In genomic region chr22:36872084-36872483, GRCh38 we compare ENCODE assay signal across 28 cellular contexts. TPM values are rescaled to one million over a fixed set of nuclear protein-coding genes. Genes with fewer than 3 reads are reported as not detected.
DNase-seq lines count a peak whose midpoint lies in the region; ATAC-seq and TF ChIP-seq lines count a peak whose summit lies in the region.
"Had no signal": no experiment of that assay in that cellular context is flagged by ENCODE, and none has a peak within 500 bp of the region (broad histone marks: within the 10 kb centered on the region; RNA-seq: fewer than 3 reads in every experiment).

No MANE protein-coding gene starts in this region.

- no peak for DNase-seq in activated CD8-positive, alpha-beta memory T cell treated with anti-CD3 and anti-CD28 coated beads, Interleukin-2, amount 10 ng/mL, durations not matched to agents 7 days and 5 days
- no peak for DNase-seq in activated CD8-positive, alpha-beta memory T cell treated with anti-CD3 and anti-CD28 coated beads, Interleukin-2, amount 50 U/mL, for 48 hours
- DNase-seq in HCT116 (ENCODE audit: low read depth, low spot score) = no peak
- no peak for DNase-seq in T-helper 17 cell
- no peak for DNase-seq in neural progenitor cell (ENCODE audit: low spot score)
- no peak for DNase-seq in C1 segment of cervical spinal cord (lab: John Stamatoyannopoulos, UW)
- DNase-seq in stimulated activated naive CD4-positive, alpha-beta T cell treated with Interleukin-2 at 50 U/mL for 16 hours (lab: John Stamatoyannopoulos, UW) = no peak
- DNase-seq: DND-41; gastrocnemius medialis; HFFc6; left cardiac atrium; NCI-H1436 treated with DMSO at 0.1 percent for 48 hours; NCI-H2107; NCI-H748 treated with DMSO at 0.1 percent for 48 hours; stimulated activated CD4-positive, alpha-beta T cell treated with anti-CD3 and anti-CD28 coated beads, Interleukin-12 subunit alpha, Interleukin-12 subunit beta, amount 100 ng/mL, for 4 hours; stimulated activated CD4-positive, alpha-beta T cell treated with anti-CD3 and anti-CD28 coated beads, Interleukin-4, amount 100 ng/mL, for 4 hours; WERI-Rb-1 had no signal

- H3K4me2 ChIP-seq in HCT116 (ENCODE audit: low read length) (peak overlapping the region; percentile 64), neural progenitor cell (no peak overlapping the region)

- H3F3A ChIP-seq in neural progenitor cell (ENCODE audit: low read depth) = no peaks in the 10 kb centered on the region

- H4K20me1 ChIP-seq in HCT116 (ENCODE audit: insufficient read depth) (no peaks in the 10 kb centered on the region), neural progenitor cell (ENCODE audit: low read depth) (no peaks in the 10 kb centered on the region)

- H3K27me3 Mint-ChIP-seq in activated CD8-positive, alpha-beta memory T cell treated with anti-CD3 and anti-CD28 coated beads, Interleukin-2, amount 10 ng/mL, durations not matched to agents 7 days and 5 days = no peaks in the 10 kb centered on the region
- H3K27me3 Mint-ChIP-seq in T-helper 17 cell (no peaks in the 10 kb centered on the region), neural progenitor cell (ENCODE audit: insufficient read depth, low read depth) (peaks cover 14% of the 10 kb centered on the region)
- H3K27me3 Mint-ChIP-seq: stimulated activated naive CD8-positive, alpha-beta T cell treated with anti-CD3 and anti-CD28 coated beads, Interleukin-15, Interleukin-2, amounts not matched to agents 100 ng/mL and 50 ng/mL, for 24 hours had no signal

- TF ChIP-seq CTCF in HCT116 (IDR thresholded peaks at IDR 0.05 in 2 of 3, conservative IDR thresholded peaks at IDR 0.05 in 1 of 3; ENCODE audit: borderline replicate concordance in 1 of 3, insufficient read depth in 1 of 3, low read depth in 2 of 3, low read length in 2 of 3) (no peak), neural progenitor cell (IDR thresholded peaks at IDR 0.05) (no peak)

- H3K9me3 Mint-ChIP-seq in activated CD8-positive, alpha-beta memory T cell treated with anti-CD3 and anti-CD28 coated beads, Interleukin-2, amount 10 ng/mL, durations not matched to agents 7 days and 5 days (ENCODE audit: low read depth) = no peaks in the 10 kb centered on the region
- peaks cover 2% of the 10 kb centered on the region for H3K9me3 Mint-ChIP-seq in neural progenitor cell
- H3K9me3 Mint-ChIP-seq: HFFc6; stimulated activated naive CD8-positive, alpha-beta T cell treated with anti-CD3 and anti-CD28 coated beads, Interleukin-15, Interleukin-2, amounts not matched to agents 100 ng/mL and 50 ng/mL, for 24 hours had no signal

- H3K4me3 ChIP-seq in HCT116 (replicated peaks in 1 of 2; ENCODE audit: low read depth in 1 of 2, low read length in 2 of 2) (no peak overlapping the region), neural progenitor cell (no peak overlapping the region)
- H3K4me3 ChIP-seq: gastrocnemius medialis, vagina had no signal

- TF ChIP-seq POLR2A in HCT116 (IDR thresholded peaks at IDR 0.05; ENCODE audit: borderline replicate concordance, extremely low read depth, insufficient read depth, insufficient read length) = no peak

- intact Hi-C loops in HCT116 (cut with micrococcal nuclease) = loop anchor here (5.0 kb wide), 1 partner anchor 105 kb away; no protein-coding TSS in a partner anchor

- no peaks in the 10 kb centered on the region for H3K27me3 ChIP-seq in HCT116 (ENCODE audit: insufficient read depth, low read length)
- H3K27me3 ChIP-seq in neural progenitor cell = no peaks in the 10 kb centered on the region
- H3K27me3 ChIP-seq: vagina had no signal

- H3K9ac ChIP-seq in HCT116 (ENCODE audit: low read length) = no peak overlapping the region
- H3K9ac ChIP-seq in neural progenitor cell = no peak overlapping the region

- H3K79me2 ChIP-seq in HCT116 (ENCODE audit: insufficient read depth, low read length) (no peaks in the 10 kb centered on the region), neural progenitor cell (ENCODE audit: low read depth) (no peaks in the 10 kb centered on the region)

- no peaks in the 10 kb centered on the region for H3K36me3 ChIP-seq in HCT116 (ENCODE audit: control insufficient read depth in 1 of 2, insufficient read depth in 2 of 2, low read length in 2 of 2)
- H3K36me3 ChIP-seq in neural progenitor cell = no peaks in the 10 kb centered on the region
- H3K36me3 ChIP-seq: gastrocnemius medialis, vagina, WERI-Rb-1 had no signal

- no peak for ATAC-seq in activated CD8-positive, alpha-beta memory T cell treated with anti-CD3 and anti-CD28 coated beads, Interleukin-2, amount 10 ng/mL, durations not matched to agents 7 days and 5 days
- ATAC-seq in HCT116 = no peak
- ATAC-seq in T-helper 17 cell = no peak
- no peak for ATAC-seq in esophagus mucosa
- ATAC-seq: gastrocnemius medialis, left cardiac atrium, sciatic nerve had no signal

- H3K9me3 ChIP-seq in HCT116 (ENCODE audit: control insufficient read depth in 1 of 2, insufficient read depth in 1 of 2, low read depth in 1 of 2, low read length in 2 of 2) (no peaks in the 10 kb centered on the region), T-helper 17 cell (ENCODE audit: control insufficient read depth, low read length, poor library complexity, severe bottlenecking) (no peaks in the 10 kb centered on the region), neural progenitor cell (ENCODE audit: low read depth) (no peaks in the 10 kb centered on the region)
- H3K9me3 ChIP-seq: gastrocnemius medialis, vagina had no signal

- no peaks in the 10 kb centered on the region for H3K9me2 ChIP-seq in HCT116 (ENCODE audit: insufficient read depth)

- no peak overlapping the region for H2AFZ ChIP-seq in HCT116 (ENCODE audit: low read depth, low read length, poor library complexity, severe bottlenecking)
- H2AFZ ChIP-seq in neural progenitor cell (replicated peaks) = no peak overlapping the region

- POLR2A ChIA-PET in HCT116 (lab: Charles Lee) = interaction anchor here (1.5 kb wide), 1 partner anchor 326 kb away, joined by 3 read pairs; no protein-coding TSS in a partner anchor

- CTCF ChIA-PET in activated CD8-positive, alpha-beta memory T cell treated with anti-CD3 and anti-CD28 coated beads, Interleukin-2, amount 10 ng/mL, durations not matched to agents 7 days and 5 days (lab: Charles Lee) = interaction anchor here (1.9 to 2.4 kb wide), 3 partner anchors 15 to 106 kb away, joined by 6 to 12 read pairs (median 8); no protein-coding TSS in a partner anchor
- CTCF ChIA-PET in HCT116 (lab: Charles Lee) = interaction anchor here (1.1 to 6.9 kb wide), 5 partner anchors 13 to 387 kb away, joined by 3 to 40 read pairs (median 8); no protein-coding TSS in a partner anchor

- H3K4me1 ChIP-seq in HCT116 (ENCODE audit: control insufficient read depth in 1 of 2, insufficient read depth in 2 of 2, low read length in 2 of 2) (peaks cover 24 to 51% of the 10 kb centered on the region in 2 experiments; a peak in 3 of 4 replicates), neural progenitor cell (no peaks in the 10 kb centered on the region)
- H3K4me1 ChIP-seq: gastrocnemius medialis had no signal

- H3K27ac ChIP-seq in HCT116 (ENCODE audit: low read depth, low read length) (no peak overlapping the region), neural progenitor cell (no peak overlapping the region)
- H3K27ac ChIP-seq: gastrocnemius medialis, vagina, WERI-Rb-1 had no signal

- RAD21 ChIA-PET in HCT116 (lab: Charles Lee; ENCODE audit: low non-redundant PET in 1 of 2, low total read pairs in 2 of 2, uncharacterized antibody in 2 of 2, unreplicated experiment in 2 of 2) = no interaction called here

- peaks cover 38% of the 10 kb centered on the region for H3K4me1 Mint-ChIP-seq in activated CD8-positive, alpha-beta memory T cell treated with anti-CD3 and anti-CD28 coated beads, Interleukin-2, amount 10 ng/mL, durations not matched to agents 7 days and 5 days
- H3K4me1 Mint-ChIP-seq in T-helper 17 cell (peaks cover 17% of the 10 kb centered on the region), neural progenitor cell (no peaks in the 10 kb centered on the region)

- no peak for TF ChIP-seq RAD21 in HCT116 (IDR thresholded peaks at IDR 0.05; ENCODE audit: low read depth)

- H3K36me3 Mint-ChIP-seq in activated CD8-positive, alpha-beta memory T cell treated with anti-CD3 and anti-CD28 coated beads, Interleukin-2, amount 10 ng/mL, durations not matched to agents 7 days and 5 days = peaks cover 63% of the 10 kb centered on the region
- H3K36me3 Mint-ChIP-seq in T-helper 17 cell (ENCODE audit: low read depth) (peaks cover 14% of the 10 kb centered on the region), neural progenitor cell (no peaks in the 10 kb centered on the region)

- BruUV-seq in HCT116 (replicated peaks; lab: Mats Ljungman, UMichigan) = no TSS peak

- H3K27ac Mint-ChIP-seq in activated CD8-positive, alpha-beta memory T cell treated with anti-CD3 and anti-CD28 coated beads, Interleukin-2, amount 10 ng/mL, durations not matched to agents 7 days and 5 days = peak overlapping the region; percentile 61
- H3K27ac Mint-ChIP-seq in T-helper 17 cell = peak overlapping the region; percentile 90
- H3K27ac Mint-ChIP-seq in neural progenitor cell = peak overlapping the region; percentile 20
- H3K27ac Mint-ChIP-seq: HFFc6 had no signal

- no peak overlapping the region for H3K4me3 Mint-ChIP-seq in activated CD8-positive, alpha-beta memory T cell treated with anti-CD3 and anti-CD28 coated beads, Interleukin-2, amount 10 ng/mL, durations not matched to agents 7 days and 5 days
- H3K4me3 Mint-ChIP-seq in T-helper 17 cell (no peak overlapping the region), neural progenitor cell (no peak overlapping the region)
- H3K4me3 Mint-ChIP-seq: HFFc6; stimulated activated naive CD8-positive, alpha-beta T cell treated with anti-CD3 and anti-CD28 coated beads, Interleukin-15, Interleukin-2, amounts not matched to agents 100 ng/mL and 50 ng/mL, for 24 hours had no signal

RNA-seq across cellular contexts. Expression of gene NCF4, which starts 11.3 kb away (rescaled TPM):
- total RNA-seq in activated CD8-positive, alpha-beta memory T cell treated with anti-CD3 and anti-CD28 coated beads, Interleukin-2, amount 10 ng/mL, durations not matched to agents 7 days and 5 days = 10 to 100 TPM; 59.7 to 77.9 TPM
- total RNA-seq in HCT116 (2021; ENCODE audit: unreplicated experiment) (0.37 TPM), T-helper 17 cell (10 to 100 TPM; 31.7 to 37.1 TPM), neural progenitor cell (ENCODE audit: low replicate concordance) (not detected in 2 replicates), esophagus mucosa (1.8 TPM)
- 0.46 and 0.86 TPM in 2 replicates for polyA plus RNA-seq in HCT116 (2012)
- total RNA-seq: astrocyte, dermis microvascular lymphatic vessel endothelial cell, HFFc6, mammary epithelial cell, RPMI7951, SK-MEL-5 had no signal

RNA-seq across cellular contexts. Expression of gene CSF2RB, which starts 41.3 kb away (rescaled TPM):
- 10 to 100 TPM in 1 of 2 experiments, 1 to 10 TPM in 1; 3.0 to 26.9 TPM for total RNA-seq in activated CD8-positive, alpha-beta memory T cell treated with anti-CD3 and anti-CD28 coated beads, Interleukin-2, amount 10 ng/mL, durations not matched to agents 7 days and 5 days
- total RNA-seq in HCT116 (2021; ENCODE audit: unreplicated experiment) (0.10 TPM), T-helper 17 cell (1 to 10 TPM; 5.1 to 8.0 TPM), neural progenitor cell (ENCODE audit: low replicate concordance) (0.03 TPM in 1 of 2 replicates, not detected in the other), esophagus mucosa (1.00 TPM)
- not detected in 2 replicates for polyA plus RNA-seq in HCT116 (2012)
- total RNA-seq: mammary epithelial cell, RPMI7951, SK-MEL-5 had no signal
- polyA plus RNA-seq: mammary epithelial cell had no signal

RNA-seq across cellular contexts. Expression of gene PVALB, which starts 55.2 kb away (rescaled TPM):
- not detected for total RNA-seq in activated CD8-positive, alpha-beta memory T cell treated with anti-CD3 and anti-CD28 coated beads, Interleukin-2, amount 10 ng/mL, durations not matched to agents 7 days and 5 days
- total RNA-seq in HCT116 (2021; ENCODE audit: unreplicated experiment) (not detected), T-helper 17 cell (1 to 10 TPM in 1 of 2 donors, not detected in 1; 7.4 TPM), neural progenitor cell (ENCODE audit: low replicate concordance) (not detected in 2 replicates), esophagus mucosa (not detected)
- polyA plus RNA-seq in HCT116 (2012) = not detected in 2 replicates
- total RNA-seq: astrocyte, cardiac septum, dermis microvascular lymphatic vessel endothelial cell, HFFc6, left cardiac atrium, mammary epithelial cell, posterior vena cava, RPMI7951, sciatic nerve, SK-MEL-5, vagina had no signal
- polyA plus RNA-seq: mammary epithelial cell had no signal

Comparison
In these comparisons a context has a peak if more than half of its experiments do, and no peak if none do; other contexts are left out.
1. H3K27ac Mint-ChIP-seq: peak in every context shown above with its lines; median percentile 90 in T-helper 17 cell; 61 in activated CD8-positive, alpha-beta memory T cell treated with anti-CD3 and anti-CD28 coated beads, Interleukin-2, amount 10 ng/mL, durations not matched to agents 7 days and 5 days; 20 in neural progenitor cell.
2. RNA of gene NCF4, which starts 11.3 kb away (total RNA-seq): 59.7 to 77.9 TPM in activated CD8-positive, alpha-beta memory T cell treated with anti-CD3 and anti-CD28 coated beads, Interleukin-2, amount 10 ng/mL, durations not matched to agents 7 days and 5 days and 31.7 to 37.1 TPM in T-helper 17 cell; 1.8 TPM in esophagus mucosa (single experiment), 0.37 TPM in HCT116 (single experiment) and not detected in neural progenitor cell; every median in the first group is over 10 times any median in the second.